12 cellular contexts compared by ENCODE assay signal in genomic region chr3:138066383-138066782, GRCh38. TPM values are rescaled to one million over a fixed set of nuclear protein-coding genes. Genes with fewer than 3 reads are reported as not detected.
DNase-seq lines count a peak whose midpoint lies in the region; ATAC-seq lines count a peak whose summit lies in the region.
"Had no signal": no experiment of that assay in that cellular context is flagged by ENCODE, and none has a peak within 500 bp of the region (broad histone marks: within the 10 kb centered on the region; RNA-seq: fewer than 3 reads in every experiment).

No MANE protein-coding gene starts in this region.

- H3K4me3 Mint-ChIP-seq in activated naive CD8-positive, alpha-beta T cell treated with anti-CD3 and anti-CD28 coated beads for 36 hours: no peak overlapping the region
- H3K4me3 Mint-ChIP-seq: naive B cell had no signal

- no peaks in the 10 kb centered on the region for H3K9me3 Mint-ChIP-seq in activated naive CD8-positive, alpha-beta T cell treated with anti-CD3 and anti-CD28 coated beads for 36 hours
- H3K9me3 Mint-ChIP-seq: naive B cell had no signal

- DNase-seq in activated naive CD8-positive, alpha-beta T cell treated with anti-CD3 and anti-CD28 coated beads for 36 hours: peak; percentile 53
- DNase-seq in NCI-H146 treated with DMSO at 0.1 percent for 48 hours (lab: John Stamatoyannopoulos, UW; ENCODE audit: unreplicated experiment) (no peak), NCI-H510A (lab: John Stamatoyannopoulos, UW) (no peak), NCI-H2227 treated with DMSO at 0.1 percent for 48 hours (lab: John Stamatoyannopoulos, UW) (no peak), NCI-H187 (lab: John Stamatoyannopoulos, UW) (no peak)
- DNase-seq: glutamatergic neuron, naive B cell, NCI-H2081 had no signal

- H3K4me1 Mint-ChIP-seq in activated naive CD8-positive, alpha-beta T cell treated with anti-CD3 and anti-CD28 coated beads for 36 hours: peaks cover 8% of the 10 kb centered on the region

- ATAC-seq in GM18868 (IDR thresholded peaks at IDR 0.05; ENCODE audit: unreplicated experiment): peak; percentile 93
- ATAC-seq in GM21390 (IDR thresholded peaks at IDR 0.05; ENCODE audit: unreplicated experiment): peak; percentile 85
- ATAC-seq in HG03103 (IDR thresholded peaks at IDR 0.05; ENCODE audit: low read depth, unreplicated experiment): peak; percentile 64

- H3K36me3 Mint-ChIP-seq in activated naive CD8-positive, alpha-beta T cell treated with anti-CD3 and anti-CD28 coated beads for 36 hours: no peaks in the 10 kb centered on the region
- H3K36me3 Mint-ChIP-seq: naive B cell had no signal

- peak overlapping the region; percentile 75 for H3K27ac Mint-ChIP-seq in activated naive CD8-positive, alpha-beta T cell treated with anti-CD3 and anti-CD28 coated beads for 36 hours
- H3K27ac Mint-ChIP-seq: naive B cell had no signal

- H3K27me3 Mint-ChIP-seq in activated naive CD8-positive, alpha-beta T cell treated with anti-CD3 and anti-CD28 coated beads for 36 hours: peaks cover 11% of the 10 kb centered on the region

RNA-seq across cellular contexts. Expression of gene DZIP1L, which starts 49.0 kb away (rescaled TPM):
- under 1 TPM; 0.22 to 0.29 TPM for total RNA-seq in activated naive CD8-positive, alpha-beta T cell treated with anti-CD3 and anti-CD28 coated beads for 36 hours

RNA-seq across cellular contexts. Expression of gene CLDN18, which starts 56.4 kb away (rescaled TPM):
- not detected for total RNA-seq in activated naive CD8-positive, alpha-beta T cell treated with anti-CD3 and anti-CD28 coated beads for 36 hours
- total RNA-seq: chondrocyte had no signal
